1 cellular context compared by ENCODE assay signal in genomic region chr4:112550728-112551127, GRCh38.
TF ChIP-seq lines count a peak whose summit lies in the region.

No MANE protein-coding gene starts in this region.

TF ChIP-seq in SK-N-SH, 30 proteins besides CTCF, POLR2A, EP300 and RAD21 (continued from another document):
- no peak for TF ChIP-seq ZBTB33 (IDR thresholded peaks at IDR 0.05; ENCODE audit: borderline replicate concordance, low read depth)
- TF ChIP-seq IRF3 (IDR thresholded peaks at IDR 0.05; ENCODE audit: low read depth, low read length) = no peak
- no peak for TF ChIP-seq USF1 (IDR thresholded peaks at IDR 0.05; ENCODE audit: borderline replicate concordance, low read depth)
- TF ChIP-seq CHD2 (IDR thresholded peaks at IDR 0.05; ENCODE audit: low read length, partially characterized antibody) = no peak
- no peak for TF ChIP-seq EZH2phosphoT487 (IDR thresholded peaks at IDR 0.05; ENCODE audit: borderline replicate concordance, low read depth)
- no peak for TF ChIP-seq REST (IDR thresholded peaks at IDR 0.05; ENCODE audit: low read depth, low read length)
- TF ChIP-seq FOSL2 (IDR thresholded peaks at IDR 0.05; ENCODE audit: borderline replicate concordance, low read depth) = no peak
- no peak for TF ChIP-seq TEAD4 (IDR thresholded peaks at IDR 0.05; ENCODE audit: borderline replicate concordance, insufficient read depth)
TF ChIP-seq in SK-N-SH: peak in this region for 0.
